4 cellular contexts compared by ENCODE assay signal in genomic region chr1:199705825-199706224, GRCh38.
"Had no signal": no experiment of that assay in that cellular context is flagged by ENCODE, and none has a peak within 500 bp of the region (broad histone marks: within the 10 kb centered on the region; RNA-seq: fewer than 3 reads in every experiment).

No MANE protein-coding gene starts in this region.

- H3K4me3 Mint-ChIP-seq: IgD-negative memory B cell had no signal

- DNase-seq: IMR-90 had no signal

- H3K27ac Mint-ChIP-seq: IgD-negative memory B cell had no signal

- H3K4me1 Mint-ChIP-seq: IgD-negative memory B cell had no signal

- H3K36me3 Mint-ChIP-seq: IgD-negative memory B cell had no signal

- ATAC-seq: HepG2, K562 had no signal
